In the genomic region with DNA sequence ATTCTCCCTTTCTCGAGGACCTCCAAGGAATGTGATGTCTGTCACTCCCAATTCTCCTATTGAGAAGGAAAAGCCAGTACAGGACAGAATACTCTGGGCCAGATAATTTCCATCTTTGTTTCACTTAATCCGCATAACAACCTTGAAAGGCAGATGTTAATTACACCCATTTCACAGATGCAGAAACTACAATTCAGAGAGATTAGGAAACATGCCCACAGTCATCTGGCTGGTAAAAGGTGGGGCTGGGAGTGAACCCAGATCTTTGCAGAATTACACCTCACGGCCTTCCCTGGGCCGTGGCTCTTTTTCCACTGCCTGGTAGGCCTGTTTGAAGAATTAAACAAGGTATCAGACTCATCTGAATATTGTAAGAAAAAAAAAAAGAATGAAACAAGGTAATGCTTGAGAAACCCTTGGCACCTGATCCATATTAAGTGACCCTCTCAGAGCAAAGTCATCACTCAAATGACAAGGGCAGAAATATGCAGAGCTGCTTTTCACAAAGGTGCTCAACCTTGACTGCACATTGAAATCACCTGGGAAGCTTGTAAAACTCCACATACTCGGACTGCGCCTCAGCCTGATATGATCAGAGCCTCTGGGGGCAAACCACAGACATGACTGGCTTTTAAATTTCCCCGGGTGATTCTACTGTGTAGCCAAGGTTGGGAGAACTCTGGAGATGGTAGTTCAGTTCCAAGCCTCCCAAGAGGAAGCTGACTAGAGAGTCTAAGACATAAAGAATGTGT, we compare ENCODE assay signal across 16 cellular contexts. TPM values are rescaled to one million over a fixed set of nuclear protein-coding genes. Genes with fewer than 3 reads are reported as not detected.
DNase-seq lines count a peak whose midpoint lies in the region; ATAC-seq lines count a peak whose summit lies in the region.
"Had no signal": no experiment of that assay in that cellular context is flagged by ENCODE, and none has a peak within 500 bp of the region (broad histone marks: within the 10 kb centered on the region; RNA-seq: fewer than 3 reads in every experiment).

No MANE protein-coding gene starts in this region.

- H3K18ac ChIP-seq in trophoblast cell (ENCODE audit: low read length) = no peak overlapping the region

- no peak overlapping the region for H2AK5ac ChIP-seq in trophoblast cell (ENCODE audit: low read length)

- ATAC-seq in GM19324 (IDR thresholded peaks at IDR 0.05; ENCODE audit: low FRiP score, unreplicated experiment) (no peak), GM21737 (IDR thresholded peaks at IDR 0.05; ENCODE audit: unreplicated experiment) (no peak)

- H3K27ac ChIP-seq in trophoblast cell (ENCODE audit: low read depth, low read length) = no peak overlapping the region

- no peaks in the 10 kb centered on the region for H3K36me3 ChIP-seq in trophoblast cell (ENCODE audit: control insufficient read depth in 1 of 2, insufficient read depth in 2 of 2, low read length in 2 of 2)
- H3K36me3 ChIP-seq: BE2C, HAP-1 had no signal

- no peak overlapping the region for H3K14ac ChIP-seq in trophoblast cell (ENCODE audit: low read length)

- no peak overlapping the region for H2AFZ ChIP-seq in trophoblast cell (ENCODE audit: insufficient read depth, low read length, poor library complexity)

- DNase-seq in Daoy (ENCODE audit: low read depth) = peak; percentile 13
- peak; percentile 54 for DNase-seq in M059J (ENCODE audit: low read depth)
- peak; percentile 51 for DNase-seq in glomerular visceral epithelial cell (ENCODE audit: extremely low spot score)
- peak; percentile 45 to 54 for DNase-seq in trophoblast cell
- no peak for DNase-seq in OCI-M2 (lab: John Stamatoyannopoulos, UW; ENCODE audit: unreplicated experiment)
- DNase-seq: BE2C; CD4-positive, alpha-beta memory T cell; NCI-H1436 treated with DMSO at 0.1 percent for 48 hours; NCI-H2227 treated with DMSO at 0.1 percent for 48 hours; NCI-H69; SIG-M5 had no signal

- no peaks in the 10 kb centered on the region for H3K4me1 ChIP-seq in trophoblast cell (ENCODE audit: control insufficient read depth in 1 of 2, insufficient read depth in 2 of 2, low read length in 2 of 2)
- H3K4me1 ChIP-seq: BE2C, HAP-1 had no signal

- no peak overlapping the region for H2BK5ac ChIP-seq in trophoblast cell (ENCODE audit: low read depth, low read length, poor library complexity)

- H2BK12ac ChIP-seq in trophoblast cell (ENCODE audit: low read length) = no peak overlapping the region

- no peak overlapping the region for H3K4ac ChIP-seq in trophoblast cell (ENCODE audit: low read depth, low read length)

- no peak overlapping the region for H3K23ac ChIP-seq in trophoblast cell (ENCODE audit: low read length)

- H3K9me3 ChIP-seq in trophoblast cell (ENCODE audit: insufficient read depth, low read depth, low read length) = no peaks in the 10 kb centered on the region
- H3K9me3 ChIP-seq: BE2C, HAP-1 had no signal

- no peaks in the 10 kb centered on the region for H3K79me1 ChIP-seq in trophoblast cell (ENCODE audit: low read length)

- H2BK120ac ChIP-seq in trophoblast cell (ENCODE audit: insufficient read depth, low read length, poor library complexity) = no peak overlapping the region

- H3K79me2 ChIP-seq in trophoblast cell (ENCODE audit: control insufficient read depth, insufficient read depth, low read length, poor library complexity) = no peaks in the 10 kb centered on the region

- no peak overlapping the region for H3K4me3 ChIP-seq in trophoblast cell (ENCODE audit: low read depth, low read length)
- H3K4me3 ChIP-seq: HAP-1 had no signal

- no peak overlapping the region for H4K12ac ChIP-seq in trophoblast cell (ENCODE audit: low read depth, low read length)

- no CpG with 5 or more reads among the region's 7 CpGs for whole genome bisulfite sequencing in trophoblast cell (ENCODE audit: extremely low coverage, insufficient coverage, insufficient read length)

- no peak overlapping the region for H3K4me2 ChIP-seq in trophoblast cell (ENCODE audit: low read length)

- H4K91ac ChIP-seq in trophoblast cell (ENCODE audit: low read depth, low read length) = no peak overlapping the region

- H3K27me3 ChIP-seq in trophoblast cell (ENCODE audit: insufficient read depth, low read length) = no peaks in the 10 kb centered on the region

- H4K8ac ChIP-seq in trophoblast cell (ENCODE audit: low read depth, low read length) = no peak overlapping the region

- no peak overlapping the region for H3K9ac ChIP-seq in trophoblast cell (ENCODE audit: low read length)

RNA-seq across cellular contexts. Expression of a gene that starts 16.6 kb away (rescaled TPM):
- total RNA-seq in Daoy (2014; rRNA removed; shearing (Covaris generic)) = not detected in 2 replicates
- not detected in 2 replicates for total RNA-seq in M059J (2014; rRNA removed; shearing (Covaris generic))
- not detected in 2 replicates for polyA plus RNA-seq in trophoblast cell (2013)
- total RNA-seq: CD4-positive, alpha-beta memory T cell; RPMI7951 had no signal
- polyA plus RNA-seq: AG04450; CD4-positive, alpha-beta memory T cell had no signal

RNA-seq across cellular contexts. Expression of a gene that starts 33.0 kb away (rescaled TPM):
- 0.06 and 0.11 TPM in 2 replicates for total RNA-seq in Daoy (2014; rRNA removed; shearing (Covaris generic))
- 0.02 TPM in 1 of 2 replicates, not detected in the other for total RNA-seq in M059J (2014; rRNA removed; shearing (Covaris generic))
- 0.74 and 0.89 TPM in 2 replicates for polyA plus RNA-seq in trophoblast cell (2013)
- total RNA-seq: RPMI7951 had no signal
- polyA plus RNA-seq: CD4-positive, alpha-beta memory T cell had no signal

RNA-seq across cellular contexts. Expression of a gene that starts 39.6 kb away (rescaled TPM):
- 0.89 and 1.0 TPM in 2 replicates for total RNA-seq in Daoy (2014; rRNA removed; shearing (Covaris generic))
- not detected in 2 replicates for total RNA-seq in M059J (2014; rRNA removed; shearing (Covaris generic))
- polyA plus RNA-seq in trophoblast cell (2013) = 1.1 TPM in 2 replicates

RNA-seq across cellular contexts. Expression of a gene that starts 50.8 kb away (rescaled TPM):
- total RNA-seq in Daoy (2014; rRNA removed; shearing (Covaris generic)) = 118 and 159 TPM in 2 replicates
- total RNA-seq in M059J (2014; rRNA removed; shearing (Covaris generic)) = 79.3 and 139 TPM in 2 replicates
- 112 and 114 TPM in 2 replicates for polyA plus RNA-seq in trophoblast cell (2013)

RNA-seq across cellular contexts. Expression of a gene that starts 59.9 kb away (rescaled TPM):
- total RNA-seq in Daoy (2014; rRNA removed; shearing (Covaris generic)) = 37.2 and 61.3 TPM in 2 replicates
- total RNA-seq in M059J (2014; rRNA removed; shearing (Covaris generic)) = 36.9 and 83.7 TPM in 2 replicates
- 34.2 and 37.0 TPM in 2 replicates for polyA plus RNA-seq in trophoblast cell (2013)
